Comparison of ENCODE assay signal across 8 cellular contexts in genomic region chr6:151493495-151494234, GRCh38. TPM values are rescaled to one million over a fixed set of nuclear protein-coding genes. Genes with fewer than 3 reads are reported as not detected.
DNase-seq lines count a peak whose midpoint lies in the region; ATAC-seq and TF ChIP-seq lines count a peak whose summit lies in the region.

CCDC170 (plus strand) TSS chr6:151494017; CDS start chr6:151494129, 112 bp downstream.

- 6% methylated on average over 16 of the region's 70 CpGs for WGBS in SK-N-SH (ENCODE audit: low lambda C conversion rate)
- WGBS in mesodermal cell (ENCODE audit: insufficient coverage in 2 of 2), 2 experiments: 14 to 15% methylated on average over 44 to 57 of the region's 70 CpGs
- 8 to 63% methylated on average over 2 to 59 of the region's 70 CpGs for WGBS in transverse colon (ENCODE audit: low coverage in 1 of 2), 2 donors

- H3K27me3 ChIP-seq in SK-N-SH (ENCODE audit: insufficient read depth) (peaks cover 27% of the 10 kb centered on the region; the same call in 1 of the 2 replicates), transverse colon (peaks cover 50% of the 10 kb centered on the region)

- CTCF ChIA-PET in SK-N-SH (lab: Yijun Ruan, JAX): interaction anchor here (1.4 kb wide), 1 partner anchor 12 kb away, joined by 3 read pairs; no protein-coding TSS in a partner anchor

- no peaks in the 10 kb centered on the region for H4K20me1 ChIP-seq in SK-N-SH (ENCODE audit: insufficient read depth)

- H3K79me2 ChIP-seq in SK-N-SH (ENCODE audit: insufficient read depth): no peaks in the 10 kb centered on the region

- intact Hi-C loops in transverse colon (cut with DNase I; ENCODE audit: low total_unique reads): no loop called here

- TF ChIP-seq CTCF in GM12864 (IDR thresholded peaks at IDR 0.05; ENCODE audit: low read depth, low read length, missing control alignments) (no peak), SK-N-SH (IDR thresholded peaks at IDR 0.05) (no peak), epithelial cell of esophagus (IDR thresholded peaks at IDR 0.05; ENCODE audit: insufficient read depth, low read depth, low read length, missing control alignments) (no peak), transverse colon (IDR thresholded peaks at IDR 0.05) (no peak)

- DNase-seq in 8988T: peak; percentile 43
- no peak for DNase-seq in GM12864 (ENCODE audit: low read depth)
- peak; percentile 69 for DNase-seq in SK-N-SH
- DNase-seq in epithelial cell of esophagus (ENCODE audit: low read depth): no peak
- no peak for DNase-seq in transverse colon
- DNase-seq in amniotic stem cell (lab: John Stamatoyannopoulos, UW): no peak

- H3K4me1 ChIP-seq in SK-N-SH (ENCODE audit: control insufficient read depth in 1 of 2, insufficient read depth in 2 of 2, low read depth in 1 of 2, low read length in 1 of 2) (peaks cover 0 to 3% of the 10 kb centered on the region in 2 experiments; a peak in 1 of 4 replicates), mesodermal cell (ENCODE audit: control insufficient read depth, insufficient read depth, low read length, poor library complexity, severe bottlenecking) (no peaks in the 10 kb centered on the region), transverse colon (peaks cover 0 to 16% (median 5%) of the 10 kb centered on the region in 4 donors)

- H3K27ac ChIP-seq in SK-N-SH (ENCODE audit: low read depth in 2 of 2, low read length in 1 of 2) (no peak within 1 kb of the TSS), mesodermal cell (ENCODE audit: low read depth, low read length, severe bottlenecking) (peak within 1 kb of the TSS; percentile 53), transverse colon (peak within 1 kb of the TSS; percentile 41 to 58 (median 52))

- H3K9me3 ChIP-seq in SK-N-SH (no peaks in the 10 kb centered on the region), mesodermal cell (ENCODE audit: control insufficient read depth, low read length) (no peaks in the 10 kb centered on the region), transverse colon (no peaks in the 10 kb centered on the region)

- POLR2A ChIA-PET in SK-N-SH (lab: Yijun Ruan, JAX): no interaction called here

- H3K9me2 ChIP-seq in SK-N-SH: no peaks in the 10 kb centered on the region

- peak within 1 kb of the TSS; percentile 85 for H2AFZ ChIP-seq in SK-N-SH (ENCODE audit: low read depth)

- no peak for TF ChIP-seq POLR2A in transverse colon (IDR thresholded peaks at IDR 0.05)

- TF ChIP-seq RAD21 in SK-N-SH (IDR thresholded peaks at IDR 0.05; ENCODE audit: low read length): no peak

- in situ Hi-C loops in transverse colon (cut with MboI; ENCODE audit: low pct_ligation_motif_present in 1 of 4, low pct_unique_long_range_greater_than_20kb in 1 of 4, low sequenced_read_pairs in 3 of 4): no loop called here

- no peaks in the 10 kb centered on the region for H3F3A ChIP-seq in SK-N-SH (replicated peaks; ENCODE audit: insufficient read depth)

- peak within 1 kb of the TSS; percentile 78 for H3K4me2 ChIP-seq in SK-N-SH

- H3K36me3 ChIP-seq in SK-N-SH (replicated peaks in 1 of 2; ENCODE audit: control insufficient read depth in 1 of 2, insufficient read depth in 2 of 2, low read length in 1 of 2) (no peaks in the 10 kb centered on the region), mesodermal cell (ENCODE audit: control insufficient read depth, insufficient read depth, low read length) (no peaks in the 10 kb centered on the region), transverse colon (no peaks in the 10 kb centered on the region)

- H3K9ac ChIP-seq in SK-N-SH: no peak within 1 kb of the TSS; the same call in 1 of the 2 replicates

- TF ChIP-seq EP300 in SK-N-SH (IDR thresholded peaks at IDR 0.05; ENCODE audit: borderline replicate concordance in 1 of 2, low read depth in 1 of 2, low read length in 1 of 2) (no peak), transverse colon (IDR thresholded peaks at IDR 0.05; ENCODE audit: low read depth) (no peak)

- H3K4me3 ChIP-seq in GM12864 (ENCODE audit: low read depth, low read length): peak within 1 kb of the TSS; percentile 54
- H3K4me3 ChIP-seq in SK-N-SH (ENCODE audit: low read depth in 2 of 2, low read length in 1 of 2): peak within 1 kb of the TSS; percentile 46 to 51; a peak in 3 of 4 replicates
- peak within 1 kb of the TSS; percentile 47 for H3K4me3 ChIP-seq in epithelial cell of esophagus (ENCODE audit: low read length)
- H3K4me3 ChIP-seq in mesodermal cell (ENCODE audit: extremely low read depth, insufficient read depth, low read length, poor library complexity, severe bottlenecking): peak within 1 kb of the TSS; percentile 59
- peak within 1 kb of the TSS; percentile 15 to 63 (median 48) for H3K4me3 ChIP-seq in transverse colon

- no peak for ATAC-seq in GM19397 (IDR thresholded peaks at IDR 0.05; ENCODE audit: unreplicated experiment)

TF ChIP-seq in SK-N-SH, 30 proteins besides CTCF, POLR2A, EP300 and RAD21:
- TF ChIP-seq FOXM1 (IDR thresholded peaks at IDR 0.05; ENCODE audit: low read depth) (no peak), RXRA (IDR thresholded peaks at IDR 0.05; ENCODE audit: borderline replicate concordance, low read depth) (no peak), SMC3 (IDR thresholded peaks at IDR 0.05; ENCODE audit: low read depth, low read length) (no peak), MXI1 (IDR thresholded peaks at IDR 0.05; ENCODE audit: low read depth, low read length) (no peak), TEAD4 (IDR thresholded peaks at IDR 0.05; ENCODE audit: borderline replicate concordance, insufficient read depth) (no peak)

RNA-seq across cellular contexts. Expression of gene CCDC170, which starts in this region (rescaled TPM):
- not detected in 2 replicates for polyA plus RNA-seq in SK-N-SH (2012; rRNA removed)
- polyA plus RNA-seq in SK-N-SH (2012; cell fraction: cytosol; rRNA removed): not detected in 2 replicates
- not detected in 2 replicates for polyA plus RNA-seq in SK-N-SH (2012; cell fraction: nucleus; rRNA removed)
- 0.22 TPM for polyA plus RNA-seq in mesodermal cell (2013, experiment 1 of 2)
- 0.56 TPM for polyA plus RNA-seq in mesodermal cell (2013, experiment 2 of 2)
- total RNA-seq in transverse colon: 1 to 10 TPM in 3 of 4 donors, not detected in 1; 1.5 to 6.2 (median 5.2) TPM

Comparison
In these comparisons a context has a peak if more than half of its experiments do, and no peak if none do; other contexts are left out.
1. Peak in DNase-seq, H3K4me3 ChIP-seq and H3K4me2 ChIP-seq in SK-N-SH; RNA of the gene not detected or under 1 TPM.
2. H3K27ac ChIP-seq: peak in mesodermal cell (single experiment) and transverse colon (4 of 4); none in SK-N-SH (0 of 2).
3. Peak in every context shown above with its lines, with median percentiles within 50 percentile points of each other: H3K4me3 ChIP-seq.